ENCODE assay signal across 7 cellular contexts in genomic region chr3:33884204-33884561, GRCh38.
DNase-seq lines count a peak whose midpoint lies in the region; ATAC-seq and TF ChIP-seq lines count a peak whose summit lies in the region.

No MANE protein-coding gene starts in this region.

- peak overlapping the region; percentile 38 for H3K4me3 ChIP-seq in coronary artery

- DNase-seq in LHCN-M2 (ENCODE audit: low read depth) (peak; percentile 55), coronary artery (ENCODE audit: low spot score) (no peak), occipital lobe (lab: John Stamatoyannopoulos, UW) (peak; percentile 46), OCI-M2 (lab: John Stamatoyannopoulos, UW; ENCODE audit: unreplicated experiment) (no peak)
- no peak for DNase-seq in activated T-cell treated with anti-CD3 and anti-CD28 coated beads, Interleukin-2, amount 50 U/mL, for 48 hours

- H3K27ac ChIP-seq in coronary artery = no peak overlapping the region

- TF ChIP-seq CTCF in coronary artery (IDR thresholded peaks at IDR 0.05) = no peak

- peak; percentile 62 for ATAC-seq in GM18517 (IDR thresholded peaks at IDR 0.05; ENCODE audit: unreplicated experiment)
- ATAC-seq in GM18502 (IDR thresholded peaks at IDR 0.05; ENCODE audit: poor library complexity, unreplicated experiment) = no peak

Comparison
In these comparisons a context has a peak if more than half of its experiments do, and no peak if none do; other contexts are left out.
1. DNase-seq: peak in LHCN-M2 (single experiment) and occipital lobe (single experiment); none in coronary artery (single experiment), activated T-cell treated with anti-CD3 and anti-CD28 coated beads, Interleukin-2, amount 50 U/mL, for 48 hours (0 of 2) and OCI-M2 (single experiment).